Comparison of ENCODE assay signal across 33 cellular contexts in genomic region chr4:183264614-183265013, GRCh38. TPM values are rescaled to one million over a fixed set of nuclear protein-coding genes. Genes with fewer than 3 reads are reported as not detected.
DNase-seq lines count a peak whose midpoint lies in the region; ATAC-seq, FAIRE-seq and TF ChIP-seq lines count a peak whose summit lies in the region.
"Had no signal": no experiment of that assay in that cellular context is flagged by ENCODE, and none has a peak within 500 bp of the region (broad histone marks: within the 10 kb centered on the region; RNA-seq: fewer than 3 reads in every experiment).

No MANE protein-coding gene starts in this region.

- POLR2A ChIA-PET in HepG2 (lab: Yijun Ruan, JAX) = no interaction called here

- no peak for TF ChIP-seq RAD21 in HepG2 (CRISPR knock-in tag; IDR thresholded peaks at IDR 0.05)

- no peaks in the 10 kb centered on the region for H3K79me2 ChIP-seq in HepG2 (ENCODE audit: insufficient read depth, low read length)

- no peak for ATAC-seq in HepG2
- no peak for ATAC-seq in HG02610 (IDR thresholded peaks at IDR 0.05; ENCODE audit: unreplicated experiment)
- ATAC-seq: activated CD4-positive, CD25-positive, alpha-beta regulatory T cell treated with anti-CD3 and anti-CD28 coated beads, Interleukin-2, amount 50 U/mL, for 24 hours; effector memory CD8-positive, alpha-beta T cell; esophagus mucosa; Panc1 had no signal

- H3K9me3 ChIP-seq in HepG2 (ENCODE audit: low read length) = no peaks in the 10 kb centered on the region
- H3K9me3 ChIP-seq: sigmoid colon, stomach, tibial nerve had no signal

- intact Hi-C loops in HepG2 (cut with micrococcal nuclease; ENCODE audit: unreplicated experiment) = loop anchor here (5.0 kb wide), 1 partner anchor 112 kb away; no protein-coding TSS in a partner anchor

- TF ChIP-seq EP300 in HepG2 (IDR thresholded peaks at IDR 0.05; ENCODE audit: low read depth in 2 of 2, low read length in 2 of 2) (no peak), HepG2 (CRISPR knock-in tag; IDR thresholded peaks at IDR 0.05; ENCODE audit: borderline replicate concordance) (no peak)

- peaks cover 5% of the 10 kb centered on the region for H4K20me1 ChIP-seq in HepG2 (ENCODE audit: insufficient read depth, low read length)

- no peak overlapping the region for H3K9ac ChIP-seq in HepG2 (ENCODE audit: insufficient read depth, low read depth, low read length)
- H3K9ac ChIP-seq: neural progenitor cell had no signal

- H3K36me3 ChIP-seq in HepG2 (replicated peaks in 1 of 2; ENCODE audit: control insufficient read depth in 1 of 2, insufficient read depth in 2 of 2, low read length in 2 of 2) = peaks cover 20 to 75% of the 10 kb centered on the region in 2 experiments

- TF ChIP-seq CTCF in cardiac fibroblast (IDR thresholded peaks at IDR 0.05; ENCODE audit: low read depth, low read length) (no peak), HepG2 (CRISPR knock-in tag; IDR thresholded peaks at IDR 0.05) (no peak)

- no peak for TF ChIP-seq POLR2A in HepG2 (IDR thresholded peaks at IDR 0.05; ENCODE audit: insufficient read depth in 1 of 2, low read depth in 2 of 2, low read length in 2 of 2)

- H3K4me2 ChIP-seq in HepG2 (ENCODE audit: low read depth, low read length) = no peak overlapping the region
- H3K4me2 ChIP-seq: neural progenitor cell had no signal

- no peak overlapping the region for H2AFZ ChIP-seq in HepG2 (ENCODE audit: low read length)
- H2AFZ ChIP-seq: neural progenitor cell had no signal

- no peak overlapping the region for H3K27ac ChIP-seq in HepG2 (ENCODE audit: extremely low read length, insufficient read depth, low read length)
- H3K27ac ChIP-seq: neural progenitor cell, sigmoid colon, stomach, tibial nerve had no signal

- WGBS in HepG2 (ENCODE audit: low lambda C conversion rate) = 100% methylated on average over 1 of the region's 1 CpG

- no peaks in the 10 kb centered on the region for H3K27me3 ChIP-seq in HepG2 (ENCODE audit: control insufficient read depth in 1 of 2, insufficient read depth in 2 of 2, low read length in 2 of 2)
- H3K27me3 ChIP-seq: neural progenitor cell, sigmoid colon, stomach, tibial nerve had no signal

- peaks cover 30% of the 10 kb centered on the region for H3K4me1 ChIP-seq in HepG2 (ENCODE audit: insufficient read depth, low read length)
- H3K4me1 ChIP-seq: neural progenitor cell had no signal

- FAIRE-seq in HepG2 (lab: Jason Lieb, UNC) = no peak
- FAIRE-seq: A204.1, colon, D721Med had no signal

- BruUV-seq in HepG2 (replicated peaks; lab: Mats Ljungman, UMichigan) = no TSS peak

- CTCF ChIA-PET in HepG2 (lab: Yijun Ruan, JAX; ENCODE audit: low intra/inter-chr PET ratio, low total read pairs) = no interaction called here

- in situ Hi-C loops in HepG2 (cut with HindIII; ENCODE audit: extremely low pct_ligation_motif_present, low pct_unique_long_range_greater_than_20kb) = loop anchor here (5.0 kb wide), 1 partner anchor 327 kb away; no protein-coding TSS in a partner anchor

- DNase-seq in AG08395 (ENCODE audit: low spot score) (peak; percentile 56), HCEC 1CT (peak; percentile 41), cardiac fibroblast (ENCODE audit: low read depth in 2 of 2) (peak; percentile 20 to 34), kidney tubule cell (ENCODE audit: low spot score) (peak; percentile 88), COLO829 (ENCODE audit: low spot score) (no peak), HepG2 (ENCODE audit: low spot score) (no peak), A172 (ENCODE audit: low spot score) (no peak)
- DNase-seq: activated CD4-positive, alpha-beta memory T cell treated with anti-CD3 and anti-CD28 coated beads for 36 hours; C1 segment of cervical spinal cord; effector memory CD8-positive, alpha-beta T cell; glutamatergic neuron; GOT3; Kasumi-1; mammary epithelial cell; NCI-H187; NCI-H526; SIG-M5; sigmoid colon; stomach; T-helper 1 cell had no signal

- no peak overlapping the region for H3K4me3 ChIP-seq in cardiac fibroblast (replicated peaks in 1 of 2; ENCODE audit: low read depth in 2 of 2, low read length in 2 of 2)
- H3K4me3 ChIP-seq in HepG2 (replicated peaks in 1 of 3; ENCODE audit: insufficient read depth in 1 of 3, low read depth in 2 of 3, low read length in 3 of 3) = no peak overlapping the region
- H3K4me3 ChIP-seq: neural progenitor cell, sigmoid colon, stomach, tibial nerve had no signal

TF ChIP-seq in HepG2, 621 proteins besides CTCF, POLR2A, EP300 and RAD21 (continues in another document):
- TF ChIP-seq RELA (CRISPR knock-in tag; IDR thresholded peaks at IDR 0.05) = no peak
- TF ChIP-seq MIER3 (CRISPR knock-in tag; IDR thresholded peaks at IDR 0.05; ENCODE audit: borderline replicate concordance) = no peak
- no peak for TF ChIP-seq HES4 (CRISPR knock-in tag; IDR thresholded peaks at IDR 0.05; ENCODE audit: borderline replicate concordance)
- TF ChIP-seq ZNF292 (CRISPR knock-in tag; IDR thresholded peaks at IDR 0.05; ENCODE audit: borderline replicate concordance, low read depth) = no peak
- no peak for TF ChIP-seq MED8 (CRISPR knock-in tag; IDR thresholded peaks at IDR 0.05; ENCODE audit: insufficient replicate concordance)
- no peak for TF ChIP-seq ZNF564 (CRISPR knock-in tag; IDR thresholded peaks at IDR 0.05)
- no peak for TF ChIP-seq SOX5 (CRISPR knock-in tag; IDR thresholded peaks at IDR 0.05; ENCODE audit: borderline replicate concordance)
- TF ChIP-seq CENPX (CRISPR knock-in tag; IDR thresholded peaks at IDR 0.05) = no peak
- no peak for TF ChIP-seq RFXAP (CRISPR knock-in tag; IDR thresholded peaks at IDR 0.05; ENCODE audit: borderline replicate concordance)
- TF ChIP-seq TOPORS (CRISPR knock-in tag; IDR thresholded peaks at IDR 0.05) = no peak
- no peak for TF ChIP-seq NCOA1 (CRISPR knock-in tag; IDR thresholded peaks at IDR 0.05)

RNA-seq across cellular contexts. Expression of gene CLDN22, which starts 55.5 kb away (rescaled TPM):
- not detected in 2 replicates for total RNA-seq in HepG2 (2016; rRNA removed; fragmentation: Illumina TruSeq; extraction: Trizol)
- not detected in 2 replicates for total RNA-seq in HepG2 (2016; cell fraction: cytosol; rRNA removed; fragmentation: Illumina TruSeq; extraction: Trizol; ENCODE audit: low read depth)
- not detected in 2 replicates for total RNA-seq in HepG2 (2016; cell fraction: insoluble cytoplasmic fraction; rRNA removed; fragmentation: Illumina TruSeq; extraction: Trizol)
- not detected in 2 replicates for total RNA-seq in HepG2 (2016; cell fraction: membrane; rRNA removed; fragmentation: Illumina TruSeq; extraction: Trizol)
- total RNA-seq in HepG2 (2016; cell fraction: nucleus; rRNA removed; fragmentation: Illumina TruSeq; extraction: Trizol) = not detected in 2 replicates
- polyA plus RNA-seq in HepG2 (2011; rRNA removed) = 0.07 TPM in 1 of 2 replicates, not detected in the other
- 0.03 TPM in 1 of 2 replicates, not detected in the other for polyA plus RNA-seq in HepG2 (2011; cell fraction: cytosol; rRNA removed)
- polyA plus RNA-seq in HepG2 (2011; cell fraction: nucleus; rRNA removed) = not detected in 2 replicates
- 0.90 and 1.0 TPM in 2 replicates for polyA plus RNA-seq in HepG2 (2012)
- not detected in 2 replicates for polyA plus RNA-seq in HepG2 (2016; cell fraction: cytosol; fragmentation: Illumina TruSeq; extraction: Trizol; ENCODE audit: low read depth)
- polyA plus RNA-seq in HepG2 (2016; cell fraction: insoluble cytoplasmic fraction; fragmentation: Illumina TruSeq; extraction: Trizol; ENCODE audit: low read depth) = not detected in 2 replicates
- polyA plus RNA-seq in HepG2 (2016; cell fraction: membrane; fragmentation: Illumina TruSeq; extraction: Trizol; ENCODE audit: low read depth) = not detected in 2 replicates
- not detected in 2 replicates for polyA plus RNA-seq in HepG2 (2016; cell fraction: nucleus; fragmentation: Illumina TruSeq; extraction: Trizol; ENCODE audit: insufficient read depth, low read depth)
- not detected in 2 replicates for polyA minus RNA-seq in HepG2 (2011; rRNA and poly(A)+ RNA removed; ENCODE audit: low replicate concordance)
- not detected in 2 replicates for polyA minus RNA-seq in HepG2 (2011; cell fraction: cytosol; rRNA and poly(A)+ RNA removed)
- polyA minus RNA-seq in HepG2 (2011; cell fraction: nucleus; rRNA and poly(A)+ RNA removed) = 0.13 TPM in 1 of 2 replicates, not detected in the other
- total RNA-seq in A172 (2014; rRNA removed; shearing (Covaris generic)) = not detected in 2 replicates
- total RNA-seq: activated CD4-positive, alpha-beta memory T cell treated with anti-CD3 and anti-CD28 coated beads for 36 hours; activated T-helper 2 cell treated with anti-CD3 and anti-CD28 coated beads, Interferon-gamma antibody, Interleukin-2, Interleukin-4, amounts not matched to agents 10 μg/mL and 5 μg/mL and 100 μg/mL, durations not matched to agents 14 hours and 24 hours and 36 hours; Daoy; kidney epithelial cell; mammary epithelial cell; posterior vena cava; sigmoid colon; stomach; tibial nerve had no signal
- polyA plus RNA-seq: mammary epithelial cell, sigmoid colon had no signal

RNA-seq across cellular contexts. Expression of gene CLDN24, which starts 57.6 kb away (rescaled TPM):
- not detected in 2 replicates for total RNA-seq in HepG2 (2016; rRNA removed; fragmentation: Illumina TruSeq; extraction: Trizol)
- total RNA-seq in HepG2 (2016; cell fraction: cytosol; rRNA removed; fragmentation: Illumina TruSeq; extraction: Trizol; ENCODE audit: low read depth) = not detected in 2 replicates
- total RNA-seq in HepG2 (2016; cell fraction: insoluble cytoplasmic fraction; rRNA removed; fragmentation: Illumina TruSeq; extraction: Trizol) = not detected in 2 replicates
- total RNA-seq in HepG2 (2016; cell fraction: membrane; rRNA removed; fragmentation: Illumina TruSeq; extraction: Trizol) = not detected in 2 replicates
- total RNA-seq in HepG2 (2016; cell fraction: nucleus; rRNA removed; fragmentation: Illumina TruSeq; extraction: Trizol) = not detected in 2 replicates
- polyA plus RNA-seq in HepG2 (2011; rRNA removed) = not detected in 2 replicates
- not detected in 2 replicates for polyA plus RNA-seq in HepG2 (2011; cell fraction: cytosol; rRNA removed)
- polyA plus RNA-seq in HepG2 (2011; cell fraction: nucleus; rRNA removed) = not detected in 2 replicates
- not detected in 2 replicates for polyA plus RNA-seq in HepG2 (2012)
- not detected in 2 replicates for polyA plus RNA-seq in HepG2 (2016; cell fraction: cytosol; fragmentation: Illumina TruSeq; extraction: Trizol; ENCODE audit: low read depth)
- not detected in 2 replicates for polyA plus RNA-seq in HepG2 (2016; cell fraction: insoluble cytoplasmic fraction; fragmentation: Illumina TruSeq; extraction: Trizol; ENCODE audit: low read depth)
- not detected in 2 replicates for polyA plus RNA-seq in HepG2 (2016; cell fraction: membrane; fragmentation: Illumina TruSeq; extraction: Trizol; ENCODE audit: low read depth)
- not detected in 2 replicates for polyA plus RNA-seq in HepG2 (2016; cell fraction: nucleus; fragmentation: Illumina TruSeq; extraction: Trizol; ENCODE audit: insufficient read depth, low read depth)
- not detected in 2 replicates for polyA minus RNA-seq in HepG2 (2011; rRNA and poly(A)+ RNA removed; ENCODE audit: low replicate concordance)
- polyA minus RNA-seq in HepG2 (2011; cell fraction: cytosol; rRNA and poly(A)+ RNA removed) = not detected in 2 replicates
- not detected in 2 replicates for polyA minus RNA-seq in HepG2 (2011; cell fraction: nucleus; rRNA and poly(A)+ RNA removed)
- total RNA-seq in A172 (2014; rRNA removed; shearing (Covaris generic)) = not detected in 2 replicates
- total RNA-seq: activated CD4-positive, alpha-beta memory T cell treated with anti-CD3 and anti-CD28 coated beads for 36 hours; activated T-helper 2 cell treated with anti-CD3 and anti-CD28 coated beads, Interferon-gamma antibody, Interleukin-2, Interleukin-4, amounts not matched to agents 10 μg/mL and 5 μg/mL and 100 μg/mL, durations not matched to agents 14 hours and 24 hours and 36 hours; Daoy; kidney epithelial cell; mammary epithelial cell; posterior vena cava; sigmoid colon; stomach; tibial nerve had no signal
- polyA plus RNA-seq: mammary epithelial cell, sigmoid colon had no signal

Comparison
In these comparisons a context has a peak if more than half of its experiments do, and no peak if none do; other contexts are left out.
1. DNase-seq: peak in AG08395 (single experiment), HCEC 1CT (single experiment), cardiac fibroblast (2 of 2) and kidney tubule cell (single experiment); none in COLO829 (single experiment), HepG2 (single experiment) and A172 (single experiment).